18 cellular contexts compared by ENCODE assay signal in the genomic region with DNA sequence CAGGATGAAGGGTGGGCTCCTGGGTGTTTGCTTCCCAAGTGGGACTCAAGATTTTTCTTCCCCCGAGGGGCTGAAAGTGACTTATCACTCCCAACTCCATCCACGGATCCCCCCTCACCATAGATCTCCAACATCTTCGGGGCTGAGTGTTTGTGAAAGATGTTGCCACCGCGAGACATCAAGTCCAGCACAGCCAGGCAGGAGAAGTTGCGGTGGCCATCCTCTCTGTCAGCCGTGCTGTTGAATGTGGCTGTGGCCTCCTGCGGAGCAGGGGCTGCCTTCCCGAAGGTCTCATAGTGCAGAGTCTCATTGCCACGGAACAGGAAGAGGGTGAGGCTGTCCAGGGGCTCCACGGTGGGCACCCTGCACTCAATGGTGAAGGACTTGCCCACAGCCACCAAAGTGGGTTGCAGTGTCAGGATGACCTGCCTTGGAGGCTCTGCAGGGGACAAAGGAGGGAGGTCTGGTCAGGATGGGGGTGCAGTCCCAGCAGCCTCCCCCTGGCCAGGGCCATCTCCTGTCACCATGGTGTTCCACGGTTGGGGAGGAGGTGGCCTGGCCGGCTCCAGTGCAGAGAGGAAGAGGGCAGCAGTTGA. TPM values are rescaled to one million over a fixed set of nuclear protein-coding genes. Genes with fewer than 3 reads are reported as not detected.
A peak's percentile ranks its signal among the peaks of the same experiment; 100 is the strongest.
DNase-seq lines count a peak whose midpoint lies in the region; ATAC-seq lines count a peak whose summit lies in the region.
"Had no signal": no experiment of that assay in that cellular context is flagged by ENCODE, and none has a peak within 500 bp of the region (broad histone marks: within the 10 kb centered on the region; RNA-seq: fewer than 3 reads in every experiment).

No MANE protein-coding gene starts in this region.

- no peaks in the 10 kb centered on the region for H3K27me3 ChIP-seq in BLaER1
- no peaks in the 10 kb centered on the region for H3K27me3 ChIP-seq in CD4-positive, CD25-positive, alpha-beta regulatory T cell (ENCODE audit: control insufficient read depth, insufficient read depth, low read length)
- H3K27me3 ChIP-seq: BE2C, pancreas had no signal

- peak overlapping the region; percentile 80 for H3K27ac ChIP-seq in BLaER1
- no peak overlapping the region for H3K27ac ChIP-seq in CD4-positive, CD25-positive, alpha-beta regulatory T cell (ENCODE audit: insufficient read depth, low read length, poor library complexity, severe bottlenecking)
- H3K27ac ChIP-seq: pancreas, PC-9 had no signal

- H4K20me1 ChIP-seq in BLaER1: peaks cover 69% of the 10 kb centered on the region

- no peak overlapping the region for H3K4me3 ChIP-seq in BLaER1
- H3K4me3 ChIP-seq in CD4-positive, CD25-positive, alpha-beta regulatory T cell (ENCODE audit: low read depth, low read length): no peak overlapping the region
- H3K4me3 ChIP-seq: pancreas, PC-9, smooth muscle cell had no signal

- no peaks in the 10 kb centered on the region for H3K9me3 ChIP-seq in BLaER1
- no peaks in the 10 kb centered on the region for H3K9me3 ChIP-seq in CD4-positive, CD25-positive, alpha-beta regulatory T cell (ENCODE audit: control insufficient read depth in 2 of 2, low read length in 2 of 2)
- H3K9me3 ChIP-seq: BE2C, pancreas had no signal

- peaks cover 5% of the 10 kb centered on the region for H3K27me3 Mint-ChIP-seq in CD4-positive, CD25-positive, alpha-beta regulatory T cell
- no peaks in the 10 kb centered on the region for H3K27me3 Mint-ChIP-seq in activated T-helper 17 cell treated with anti-CD3 and anti-CD28 coated beads, Interleukin-2, amount 50 U/mL, for 72 hours
- H3K27me3 Mint-ChIP-seq in naive thymus-derived CD8-positive, alpha-beta T cell: no peaks in the 10 kb centered on the region

- H3K27ac Mint-ChIP-seq in CD4-positive, CD25-positive, alpha-beta regulatory T cell: peak overlapping the region in 2 of 3 donors; percentile 79 to 88
- H3K27ac Mint-ChIP-seq in activated T-helper 17 cell treated with anti-CD3 and anti-CD28 coated beads, Interleukin-2, amount 50 U/mL, for 72 hours: peak overlapping the region; percentile 40
- peak overlapping the region in 8 of 10 donors; percentile 40 to 85 (median 76) for H3K27ac Mint-ChIP-seq in naive thymus-derived CD8-positive, alpha-beta T cell

- ATAC-seq in CD4-positive, CD25-positive, alpha-beta regulatory T cell (ENCODE audit: low read depth in 2 of 2): no peak
- ATAC-seq in activated T-helper 17 cell treated with anti-CD3 and anti-CD28 coated beads, Interleukin-2, amount 50 U/mL, for 72 hours (replicated peaks): no peak
- no peak for ATAC-seq in naive thymus-derived CD8-positive, alpha-beta T cell
- ATAC-seq in HG02973 (IDR thresholded peaks at IDR 0.05; ENCODE audit: unreplicated experiment) (no peak), GM21529 (IDR thresholded peaks at IDR 0.05; ENCODE audit: unreplicated experiment) (no peak)
- ATAC-seq: pancreas had no signal

- peak overlapping the region; percentile 91 for H3K4me2 ChIP-seq in BLaER1
- H3K4me2 ChIP-seq: PC-9, smooth muscle cell had no signal

- POLR2A ChIA-PET in naive thymus-derived CD8-positive, alpha-beta T cell (lab: Charles Lee): interaction anchor here (8.1 kb wide), 1 partner anchor 20 kb away, joined by 150 read pairs; a partner anchor contains a TSS

- H3K36me3 ChIP-seq in BLaER1: peaks cover 70% of the 10 kb centered on the region
- peaks cover 56% of the 10 kb centered on the region for H3K36me3 ChIP-seq in CD4-positive, CD25-positive, alpha-beta regulatory T cell (ENCODE audit: control insufficient read depth, insufficient read depth, low read length)
- H3K36me3 ChIP-seq: pancreas had no signal

- peaks cover 0 to 51% (median 15%) of the 10 kb centered on the region in 4 donors for H3K4me1 Mint-ChIP-seq in CD4-positive, CD25-positive, alpha-beta regulatory T cell
- peaks cover 21% of the 10 kb centered on the region for H3K4me1 Mint-ChIP-seq in activated T-helper 17 cell treated with anti-CD3 and anti-CD28 coated beads, Interleukin-2, amount 50 U/mL, for 72 hours
- peaks cover 18 to 51% (median 44%) of the 10 kb centered on the region in 4 donors for H3K4me1 Mint-ChIP-seq in naive thymus-derived CD8-positive, alpha-beta T cell

- DNase-seq in CD4-positive, CD25-positive, alpha-beta regulatory T cell: no peak
- no peak for DNase-seq in naive thymus-derived CD8-positive, alpha-beta T cell
- no peak for DNase-seq in NCI-H2227 (lab: John Stamatoyannopoulos, UW; ENCODE audit: unreplicated experiment)
- DNase-seq: amniotic stem cell, BE2C, NCI-H1417 treated with DMSO at 0.1 percent for 48 hours, NCI-H2171, NCI-H82, PC-9, T-helper 9 cell had no signal

- H3K9ac ChIP-seq in BLaER1: no peak overlapping the region

- H3K4me3 Mint-ChIP-seq in CD4-positive, CD25-positive, alpha-beta regulatory T cell: peak overlapping the region in 1 of 4 donors; percentile 62
- H3K4me3 Mint-ChIP-seq in activated T-helper 17 cell treated with anti-CD3 and anti-CD28 coated beads, Interleukin-2, amount 50 U/mL, for 72 hours: no peak overlapping the region
- H3K4me3 Mint-ChIP-seq in naive thymus-derived CD8-positive, alpha-beta T cell: no peak overlapping the region

- H3K4me1 ChIP-seq in BLaER1: peaks cover 100% of the 10 kb centered on the region
- H3K4me1 ChIP-seq in CD4-positive, CD25-positive, alpha-beta regulatory T cell (ENCODE audit: control insufficient read depth, insufficient read depth, low read length, poor library complexity, severe bottlenecking): peaks cover 30% of the 10 kb centered on the region
- H3K4me1 ChIP-seq: pancreas had no signal

- no peaks in the 10 kb centered on the region for H3K9me3 Mint-ChIP-seq in CD4-positive, CD25-positive, alpha-beta regulatory T cell
- no peaks in the 10 kb centered on the region for H3K9me3 Mint-ChIP-seq in activated T-helper 17 cell treated with anti-CD3 and anti-CD28 coated beads, Interleukin-2, amount 50 U/mL, for 72 hours
- no peaks in the 10 kb centered on the region for H3K9me3 Mint-ChIP-seq in naive thymus-derived CD8-positive, alpha-beta T cell

- H3K36me3 Mint-ChIP-seq in CD4-positive, CD25-positive, alpha-beta regulatory T cell: peaks cover 10% of the 10 kb centered on the region
- H3K36me3 Mint-ChIP-seq in activated T-helper 17 cell treated with anti-CD3 and anti-CD28 coated beads, Interleukin-2, amount 50 U/mL, for 72 hours (ENCODE audit: low read depth): peaks cover 46% of the 10 kb centered on the region
- H3K36me3 Mint-ChIP-seq in naive thymus-derived CD8-positive, alpha-beta T cell: peaks cover 0 to 45% (median 12%) of the 10 kb centered on the region in 3 donors

RNA-seq across cellular contexts. Expression of a gene that starts 5.5 kb away (rescaled TPM):
- 0.52 TPM for total RNA-seq in CD4-positive, CD25-positive, alpha-beta regulatory T cell
- polyA plus RNA-seq in CD4-positive, CD25-positive, alpha-beta regulatory T cell: 1 to 10 TPM; 3.9 to 6.9 (median 6.2) TPM
- 1 to 10 TPM; 2.9 to 3.2 TPM for total RNA-seq in activated T-helper 17 cell treated with anti-CD3 and anti-CD28 coated beads, Interleukin-2, amount 50 U/mL, for 72 hours
- under 1 TPM in 1 of 2 experiments, not detected in 1; 0.30 TPM for total RNA-seq in naive thymus-derived CD8-positive, alpha-beta T cell
- 1 to 10 TPM; 3.4 to 4.6 (median 3.7) TPM for polyA plus RNA-seq in naive thymus-derived CD8-positive, alpha-beta T cell
- total RNA-seq: LHCN-M2, SK-MEL-5, smooth muscle cell had no signal

RNA-seq across cellular contexts. Expression of a gene that starts 16.8 kb away (rescaled TPM):
- 106 TPM for total RNA-seq in CD4-positive, CD25-positive, alpha-beta regulatory T cell
- polyA plus RNA-seq in CD4-positive, CD25-positive, alpha-beta regulatory T cell: 100 to 1,000 TPM; 465 to 625 (median 548) TPM
- 10 to 100 TPM; 43.0 to 54.9 TPM for total RNA-seq in activated T-helper 17 cell treated with anti-CD3 and anti-CD28 coated beads, Interleukin-2, amount 50 U/mL, for 72 hours
- 10 to 100 TPM; 89.2 to 89.3 TPM for total RNA-seq in naive thymus-derived CD8-positive, alpha-beta T cell
- 100 to 1,000 TPM; 218 to 306 (median 289) TPM for polyA plus RNA-seq in naive thymus-derived CD8-positive, alpha-beta T cell
- total RNA-seq: smooth muscle cell had no signal

RNA-seq across cellular contexts. Expression of a gene that starts 30.9 kb away (rescaled TPM):
- total RNA-seq in CD4-positive, CD25-positive, alpha-beta regulatory T cell: not detected
- not detected for polyA plus RNA-seq in CD4-positive, CD25-positive, alpha-beta regulatory T cell
- under 1 TPM; 0.32 to 0.37 TPM for total RNA-seq in activated T-helper 17 cell treated with anti-CD3 and anti-CD28 coated beads, Interleukin-2, amount 50 U/mL, for 72 hours
- under 1 TPM; 0.05 to 0.22 TPM for total RNA-seq in naive thymus-derived CD8-positive, alpha-beta T cell
- polyA plus RNA-seq in naive thymus-derived CD8-positive, alpha-beta T cell: not detected
- total RNA-seq: SK-MEL-5 had no signal
- polyA plus RNA-seq: smooth muscle cell had no signal
